8 cellular contexts compared by ENCODE assay signal in genomic region chr9:95515272-95516113, GRCh38. TPM values are rescaled to one million over a fixed set of nuclear protein-coding genes. Genes with fewer than 3 reads are reported as not detected.
DNase-seq lines count a peak whose midpoint lies in the region; ATAC-seq and TF ChIP-seq lines count a peak whose summit lies in the region.

No MANE protein-coding gene starts in this region.

- 9 to 11% methylated on average over 48 of the region's 48 CpGs for WGBS in sigmoid colon, 2 donors

- POLR2A ChIA-PET in CD4-positive, alpha-beta T cell (lab: Charles Lee), result interaction anchor here (0.6 to 2.7 kb wide), 4 partner anchors 8 to 360 kb away, joined by 3 to 8 read pairs (median 5); partner anchors contain the start of gene ERCC6L2

- no peak for TF ChIP-seq POLR2A in sigmoid colon (IDR thresholded peaks at IDR 0.05)

- peaks cover 17% of the 10 kb centered on the region; the same call in 1 of the 2 replicates for H3F3A ChIP-seq in MM.1S (ENCODE audit: insufficient read depth, low read length)

- H3K27me3 Mint-ChIP-seq in CD4-positive, alpha-beta T cell, result peaks cover 12% of the 10 kb centered on the region
- peaks cover 19% of the 10 kb centered on the region for H3K27me3 Mint-ChIP-seq in glutamatergic neuron (ENCODE audit: unreplicated experiment)

- no peaks in the 10 kb centered on the region for H4K20me1 ChIP-seq in MM.1S (ENCODE audit: insufficient read depth, low read length)

- peaks cover 6% of the 10 kb centered on the region for H3K9me3 Mint-ChIP-seq in CD4-positive, alpha-beta T cell
- peaks cover 5% of the 10 kb centered on the region for H3K9me3 Mint-ChIP-seq in glutamatergic neuron (ENCODE audit: unreplicated experiment)

- H2AFZ ChIP-seq in MM.1S (ENCODE audit: low read length), result peak overlapping the region; percentile 59

- intact Hi-C loops in CD4-positive, alpha-beta T cell (cut with DNase I, micrococcal nuclease), result no loop called here
- intact Hi-C loops in sigmoid colon (cut with DNase I), result loop anchor here (2.0 kb wide), 1 partner anchor 257 kb away; no protein-coding TSS in a partner anchor

- H3K4me3 Mint-ChIP-seq in CD4-positive, alpha-beta T cell, result peak overlapping the region; percentile 47
- peak overlapping the region; percentile 74 for H3K4me3 Mint-ChIP-seq in glutamatergic neuron (ENCODE audit: unreplicated experiment)

- peaks cover 7% of the 10 kb centered on the region for H3K36me3 Mint-ChIP-seq in CD4-positive, alpha-beta T cell (ENCODE audit: low read depth)
- H3K36me3 Mint-ChIP-seq in glutamatergic neuron (ENCODE audit: unreplicated experiment), result peaks cover 7% of the 10 kb centered on the region

- DNase-seq in CD4-positive, alpha-beta T cell, result peak in 3 of 10 experiments; percentile 18 to 37 (median 33)
- peak; percentile 28 for DNase-seq in MM.1S
- DNase-seq in activated T-cell treated with anti-CD3 and anti-CD28 coated beads, Interleukin-2, amount 50 U/mL, for 48 hours, result peak; percentile 57 to 60
- peak; percentile 79 for DNase-seq in glutamatergic neuron
- DNase-seq in sigmoid colon, result no peak
- DNase-seq in Kasumi-1 (lab: John Stamatoyannopoulos, UW), result no peak
- DNase-seq in NCI-H128 (lab: John Stamatoyannopoulos, UW; ENCODE audit: unreplicated experiment), result no peak

- H3K36me3 ChIP-seq in MM.1S (replicated peaks; ENCODE audit: insufficient read depth, low read length), result no peaks in the 10 kb centered on the region
- no peaks in the 10 kb centered on the region for H3K36me3 ChIP-seq in sigmoid colon

- H3K27ac ChIP-seq in CD4-positive, alpha-beta T cell (ENCODE audit: low read depth, low read length), result no peak overlapping the region
- no peak overlapping the region for H3K27ac ChIP-seq in MM.1S (ENCODE audit: low read length)
- H3K27ac ChIP-seq in sigmoid colon, result peak overlapping the region in 2 of 4 donors; percentile 14 to 33

- H3K4me1 ChIP-seq in MM.1S (ENCODE audit: low read length) (no peaks in the 10 kb centered on the region), sigmoid colon (peaks cover 0 to 29% (median 17%) of the 10 kb centered on the region in 4 donors)

- H3K4me2 ChIP-seq in MM.1S (ENCODE audit: low read depth, low read length), result peak overlapping the region; percentile 94

- H3K4me1 Mint-ChIP-seq in CD4-positive, alpha-beta T cell (ENCODE audit: low read depth), result peaks cover 43% of the 10 kb centered on the region
- H3K4me1 Mint-ChIP-seq in glutamatergic neuron (ENCODE audit: low read depth, unreplicated experiment), result peaks cover 18% of the 10 kb centered on the region

- H3K9me2 ChIP-seq in MM.1S (replicated peaks; ENCODE audit: insufficient read depth, low read length), result no peaks in the 10 kb centered on the region

- no peak for TF ChIP-seq CTCF in CD4-positive, alpha-beta T cell (IDR thresholded peaks at IDR 0.05)
- TF ChIP-seq CTCF in MM.1S (IDR thresholded peaks at IDR 0.05; ENCODE audit: low read length) (no peak), glutamatergic neuron (IDR thresholded peaks at IDR 0.05; ENCODE audit: partially characterized antibody, unreplicated experiment) (no peak), sigmoid colon (IDR thresholded peaks at IDR 0.05) (no peak)

- H3K27me3 ChIP-seq in CD4-positive, alpha-beta T cell (ENCODE audit: control insufficient read depth, insufficient read depth, low read length), result no peaks in the 10 kb centered on the region
- no peaks in the 10 kb centered on the region for H3K27me3 ChIP-seq in MM.1S (replicated peaks; ENCODE audit: insufficient read depth, low read length)
- H3K27me3 ChIP-seq in sigmoid colon, result peaks cover 0 to 6% (median 0%) of the 10 kb centered on the region in 3 donors

- no peak overlapping the region for H3K27ac Mint-ChIP-seq in CD4-positive, alpha-beta T cell
- H3K27ac Mint-ChIP-seq in glutamatergic neuron (ENCODE audit: unreplicated experiment), result no peak overlapping the region

- CTCF ChIA-PET in CD4-positive, alpha-beta T cell (lab: Charles Lee), result interaction anchor here (0.7 kb wide), 1 partner anchor 17 kb away, joined by 3 read pairs; no protein-coding TSS in a partner anchor

- no peak for TF ChIP-seq EP300 in sigmoid colon (IDR thresholded peaks at IDR 0.05)

- peak; percentile 58 for ATAC-seq in CD4-positive, alpha-beta T cell (ENCODE audit: poor library complexity)
- no peak for ATAC-seq in GM19351 (IDR thresholded peaks at IDR 0.05; ENCODE audit: unreplicated experiment)

- peaks cover 8% of the 10 kb centered on the region for H3K9me3 ChIP-seq in CD4-positive, alpha-beta T cell (ENCODE audit: control insufficient read depth, low read length)
- H3K9me3 ChIP-seq in MM.1S (replicated peaks; ENCODE audit: insufficient read depth, low read length) (no peaks in the 10 kb centered on the region), sigmoid colon (no peaks in the 10 kb centered on the region)

- peak overlapping the region; percentile 37; the same call in 1 of the 2 replicates for H3K9ac ChIP-seq in MM.1S (ENCODE audit: low read length)

- H3K79me2 ChIP-seq in MM.1S (ENCODE audit: low read length), result peaks cover 9% of the 10 kb centered on the region; the same call in 1 of the 2 replicates

- H3K4me3 ChIP-seq in MM.1S (ENCODE audit: low read length) (peak overlapping the region; percentile 74), sigmoid colon (peak overlapping the region; percentile 35 to 60 (median 53))

RNA-seq across cellular contexts. Expression of gene PTCH1, which starts 1.3 kb away (rescaled TPM):
- total RNA-seq in CD4-positive, alpha-beta T cell, result 10 to 100 TPM; 15.8 to 17.0 TPM
- 104 TPM for total RNA-seq in glutamatergic neuron (ENCODE audit: unreplicated experiment)
- 10 to 100 TPM in 1 of 4 donors, 1 to 10 TPM in 3; 7.1 to 10.7 (median 8.7) TPM for total RNA-seq in sigmoid colon
- polyA plus RNA-seq in sigmoid colon, result 1 to 10 TPM; 2.3 to 7.2 (median 7.0) TPM

Comparison
In these comparisons a context has a peak if more than half of its experiments do, and no peak if none do; other contexts are left out.
1. DNase-seq: peak in MM.1S (single experiment), activated T-cell treated with anti-CD3 and anti-CD28 coated beads, Interleukin-2, amount 50 U/mL, for 48 hours (2 of 2) and glutamatergic neuron (single experiment); none in sigmoid colon (single experiment), Kasumi-1 (0 of 2) and NCI-H128 (single experiment).